18 cellular contexts compared by ENCODE assay signal in the genomic region with DNA sequence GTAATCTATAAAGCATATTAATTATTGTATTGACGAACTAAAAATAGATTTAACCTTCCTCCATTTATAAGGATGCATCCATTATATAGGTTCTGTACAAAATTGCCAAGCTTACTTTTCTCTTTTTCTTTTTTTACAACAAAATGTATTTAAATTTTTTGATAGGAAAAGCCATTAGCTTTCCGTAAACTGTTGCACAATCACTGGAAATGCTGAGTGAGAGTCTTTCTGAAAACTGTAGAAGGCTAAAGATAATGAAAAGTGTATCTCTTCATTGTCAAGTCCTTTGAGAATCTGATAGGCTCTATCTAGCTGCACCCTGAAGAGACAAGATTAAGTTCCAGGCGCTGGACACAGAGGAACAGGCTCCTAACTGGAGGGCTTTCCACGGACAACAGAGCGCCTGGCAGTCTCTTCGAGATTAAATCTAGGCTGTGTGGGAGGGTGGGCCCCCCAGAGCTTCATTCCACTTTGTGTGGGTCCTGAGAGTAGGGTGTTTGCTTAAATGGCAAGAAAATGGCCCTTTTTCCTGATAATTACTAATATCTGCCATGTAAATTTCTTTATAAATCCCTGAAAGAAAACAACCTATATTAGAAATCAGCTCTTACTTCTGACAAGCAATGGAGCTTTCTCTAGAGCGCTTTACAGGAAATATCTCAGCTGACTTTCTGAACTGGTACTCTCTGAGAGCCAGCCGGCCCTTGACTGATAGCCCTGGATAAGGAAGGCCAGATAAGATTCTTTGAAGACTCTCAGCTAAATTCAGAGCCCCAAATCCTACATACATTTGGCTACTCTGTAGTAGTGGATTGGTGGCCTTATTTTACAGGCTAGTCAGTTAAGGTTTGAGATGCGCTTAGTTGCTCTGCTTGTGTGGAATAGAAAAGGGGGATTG.
DNase-seq lines count a peak whose midpoint lies in the region; ATAC-seq and TF ChIP-seq lines count a peak whose summit lies in the region.
"Had no signal": no experiment of that assay in that cellular context is flagged by ENCODE, and none has a peak within 500 bp of the region (broad histone marks: within the 10 kb centered on the region; RNA-seq: fewer than 3 reads in every experiment).

No MANE protein-coding gene starts in this region.

- WGBS in endodermal cell (ENCODE audit: insufficient coverage in 1 of 2, insufficient read length in 1 of 2), 2 experiments, result 57 to 67% methylated on average over 5 to 8 of the region's 9 CpGs
- 41 to 45% methylated on average over 9 of the region's 9 CpGs for WGBS in aorta, 2 donors

- H3K4me3 ChIP-seq in endodermal cell (ENCODE audit: low read length) (peak overlapping the region; percentile 63), lower lobe of right lung (no peak overlapping the region), aorta (ENCODE audit: low read length in 2 of 2) (no peak overlapping the region)
- H3K4me3 ChIP-seq: GM23248 had no signal

- H3K9me3 ChIP-seq in endodermal cell (ENCODE audit: control insufficient read depth, low read length) (peaks cover 25% of the 10 kb centered on the region), lower lobe of right lung (no peaks in the 10 kb centered on the region), aorta (ENCODE audit: control insufficient read depth, low read length) (no peaks in the 10 kb centered on the region)
- H3K9me3 ChIP-seq: BE2C had no signal

- H3K27me3 ChIP-seq in endodermal cell (ENCODE audit: control insufficient read depth, insufficient read depth, low read length, poor library complexity, severe bottlenecking) (no peaks in the 10 kb centered on the region), lower lobe of right lung (ENCODE audit: low read depth) (no peaks in the 10 kb centered on the region), aorta (ENCODE audit: control insufficient read depth in 1 of 2, insufficient read depth in 2 of 2, low read length in 1 of 2) (peaks cover 0 to 3% of the 10 kb centered on the region in 2 donors)
- H3K27me3 ChIP-seq: BE2C had no signal

- no peak overlapping the region for H3K4me3 Mint-ChIP-seq in endodermal cell
- H3K4me3 Mint-ChIP-seq: IgD-negative memory B cell had no signal

- H3K36me3 Mint-ChIP-seq in endodermal cell (ENCODE audit: low read depth), result peaks cover 33% of the 10 kb centered on the region
- H3K36me3 Mint-ChIP-seq: CD4-positive, alpha-beta memory T cell; IgD-negative memory B cell had no signal

- H3K9me3 Mint-ChIP-seq in endodermal cell, result peaks cover 20% of the 10 kb centered on the region

- H3K36me3 ChIP-seq in endodermal cell (ENCODE audit: control insufficient read depth, insufficient read depth, low read length) (peaks cover 39% of the 10 kb centered on the region), lower lobe of right lung (no peaks in the 10 kb centered on the region), aorta (ENCODE audit: control insufficient read depth in 1 of 2, insufficient read depth in 2 of 2, low read length in 1 of 2) (no peaks in the 10 kb centered on the region)
- H3K36me3 ChIP-seq: BE2C had no signal

- H3K4me1 Mint-ChIP-seq in endodermal cell, result peaks cover 12% of the 10 kb centered on the region
- H3K4me1 Mint-ChIP-seq: CD4-positive, alpha-beta memory T cell; IgD-negative memory B cell had no signal

- intact Hi-C loops in lower lobe of right lung (cut with DNase I) (no loop called here), aorta (cut with DNase I) (no loop called here), left colon (cut with DNase I, micrococcal nuclease) (no loop called here)

- peaks cover 3% of the 10 kb centered on the region for H3K4me1 ChIP-seq in endodermal cell (ENCODE audit: control insufficient read depth, insufficient read depth, low read length)
- no peaks in the 10 kb centered on the region for H3K4me1 ChIP-seq in lower lobe of right lung
- no peaks in the 10 kb centered on the region for H3K4me1 ChIP-seq in aorta (ENCODE audit: control insufficient read depth in 1 of 2, insufficient read depth in 2 of 2, low read length in 2 of 2)
- H3K4me1 ChIP-seq: BE2C had no signal

- peak; percentile 21 to 62 for ATAC-seq in lower lobe of right lung
- peak; percentile 26 for ATAC-seq in aorta (ENCODE audit: low FRiP score)
- no peak for ATAC-seq in left colon
- ATAC-seq in HG02763 (IDR thresholded peaks at IDR 0.05; ENCODE audit: unreplicated experiment), result no peak
- ATAC-seq in HG03565 (IDR thresholded peaks at IDR 0.05; ENCODE audit: unreplicated experiment), result no peak

- DNase-seq in OCI-M1 (lab: John Stamatoyannopoulos, UW) (peak; percentile 14), endodermal cell (no peak), lower lobe of right lung (no peak), aorta (no peak), left colon (no peak)
- DNase-seq: BE2C; Calu3; CD4-positive, alpha-beta memory T cell; GM23248; NCI-H1417; NCI-H1930; NCI-H2171; NCI-H748 treated with DMSO at 0.1 percent for 48 hours; RPMI8226; SIG-M5 had no signal

- no peak overlapping the region for H3K9ac ChIP-seq in endodermal cell (ENCODE audit: extremely low read depth, low read length, poor library complexity, severe bottlenecking)
- H3K9ac ChIP-seq: GM23248 had no signal

- H3K27me3 Mint-ChIP-seq in endodermal cell (ENCODE audit: insufficient read depth), result no peaks in the 10 kb centered on the region
- H3K27me3 Mint-ChIP-seq: IgD-negative memory B cell had no signal

- TF ChIP-seq CTCF in endodermal cell (conservative IDR thresholded peaks at IDR 0.05) (no peak), lower lobe of right lung (IDR thresholded peaks at IDR 0.05) (no peak)

- peak overlapping the region; percentile 22 for H3K27ac Mint-ChIP-seq in endodermal cell
- H3K27ac Mint-ChIP-seq: CD4-positive, alpha-beta memory T cell; IgD-negative memory B cell had no signal

- no peak overlapping the region for H3K27ac ChIP-seq in endodermal cell (ENCODE audit: low read depth, low read length)
- H3K27ac ChIP-seq in lower lobe of right lung, result no peak overlapping the region
- no peak overlapping the region for H3K27ac ChIP-seq in aorta (ENCODE audit: low read depth in 1 of 2, low read length in 2 of 2)
- H3K27ac ChIP-seq: GM23248 had no signal

Comparison
In these comparisons a context has a peak if more than half of its experiments do, and no peak if none do; other contexts are left out.
1. ATAC-seq: peak in lower lobe of right lung (2 of 2) and aorta (single experiment); none in left colon (single experiment), HG02763 (single experiment) and HG03565 (single experiment).